ENCODE assay signal across 8 cellular contexts in the genomic region with DNA sequence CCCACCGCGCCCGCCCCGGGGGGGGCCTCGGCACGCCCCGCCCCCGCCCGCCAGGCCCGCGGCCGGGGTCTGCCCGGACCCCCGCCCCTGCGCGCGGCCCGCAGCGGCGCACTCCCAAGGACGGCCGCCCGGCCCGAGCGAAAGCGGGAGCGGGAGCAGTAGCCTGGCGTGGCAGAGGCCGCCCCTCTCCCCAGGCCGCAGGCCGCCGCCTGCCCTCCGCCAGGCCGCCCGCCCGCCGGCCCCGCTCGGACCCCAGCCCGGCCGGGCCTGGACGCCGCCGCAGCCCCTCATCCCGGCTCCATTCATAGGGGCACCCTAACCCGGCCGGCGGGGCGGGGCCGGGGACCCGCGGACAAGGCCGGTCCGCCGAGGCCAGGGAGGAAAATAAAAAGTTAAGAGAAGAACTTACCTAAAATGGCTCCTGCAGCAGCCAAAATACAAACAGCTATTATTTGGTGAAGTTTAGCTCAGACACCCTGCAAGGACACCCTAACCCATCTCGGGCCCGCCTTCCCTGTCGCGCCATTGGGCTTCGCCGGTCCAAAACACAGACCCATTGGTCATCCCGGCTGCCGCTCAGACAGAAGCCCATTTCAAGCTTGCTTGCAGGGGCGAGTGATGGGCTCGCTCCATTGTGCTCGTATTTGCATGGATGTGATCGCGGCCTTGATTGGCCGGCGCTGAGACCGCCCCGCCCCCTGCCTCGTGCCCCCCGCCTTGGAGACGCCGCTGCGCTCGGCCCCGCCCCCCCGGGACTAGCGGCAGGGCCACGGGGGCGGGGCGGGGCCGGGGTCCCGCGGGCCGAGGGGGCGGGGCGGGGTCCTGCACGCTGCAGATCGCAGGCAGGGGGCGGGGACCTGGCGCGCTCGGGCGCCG. TPM values are rescaled to one million over a fixed set of nuclear protein-coding genes. Genes with fewer than 3 reads are reported as not detected.
A peak's percentile ranks its signal among the peaks of the same experiment; 100 is the strongest.
DNase-seq lines count a peak whose midpoint lies in the region; ATAC-seq, FAIRE-seq and TF ChIP-seq lines count a peak whose summit lies in the region.

A gene with protein sequence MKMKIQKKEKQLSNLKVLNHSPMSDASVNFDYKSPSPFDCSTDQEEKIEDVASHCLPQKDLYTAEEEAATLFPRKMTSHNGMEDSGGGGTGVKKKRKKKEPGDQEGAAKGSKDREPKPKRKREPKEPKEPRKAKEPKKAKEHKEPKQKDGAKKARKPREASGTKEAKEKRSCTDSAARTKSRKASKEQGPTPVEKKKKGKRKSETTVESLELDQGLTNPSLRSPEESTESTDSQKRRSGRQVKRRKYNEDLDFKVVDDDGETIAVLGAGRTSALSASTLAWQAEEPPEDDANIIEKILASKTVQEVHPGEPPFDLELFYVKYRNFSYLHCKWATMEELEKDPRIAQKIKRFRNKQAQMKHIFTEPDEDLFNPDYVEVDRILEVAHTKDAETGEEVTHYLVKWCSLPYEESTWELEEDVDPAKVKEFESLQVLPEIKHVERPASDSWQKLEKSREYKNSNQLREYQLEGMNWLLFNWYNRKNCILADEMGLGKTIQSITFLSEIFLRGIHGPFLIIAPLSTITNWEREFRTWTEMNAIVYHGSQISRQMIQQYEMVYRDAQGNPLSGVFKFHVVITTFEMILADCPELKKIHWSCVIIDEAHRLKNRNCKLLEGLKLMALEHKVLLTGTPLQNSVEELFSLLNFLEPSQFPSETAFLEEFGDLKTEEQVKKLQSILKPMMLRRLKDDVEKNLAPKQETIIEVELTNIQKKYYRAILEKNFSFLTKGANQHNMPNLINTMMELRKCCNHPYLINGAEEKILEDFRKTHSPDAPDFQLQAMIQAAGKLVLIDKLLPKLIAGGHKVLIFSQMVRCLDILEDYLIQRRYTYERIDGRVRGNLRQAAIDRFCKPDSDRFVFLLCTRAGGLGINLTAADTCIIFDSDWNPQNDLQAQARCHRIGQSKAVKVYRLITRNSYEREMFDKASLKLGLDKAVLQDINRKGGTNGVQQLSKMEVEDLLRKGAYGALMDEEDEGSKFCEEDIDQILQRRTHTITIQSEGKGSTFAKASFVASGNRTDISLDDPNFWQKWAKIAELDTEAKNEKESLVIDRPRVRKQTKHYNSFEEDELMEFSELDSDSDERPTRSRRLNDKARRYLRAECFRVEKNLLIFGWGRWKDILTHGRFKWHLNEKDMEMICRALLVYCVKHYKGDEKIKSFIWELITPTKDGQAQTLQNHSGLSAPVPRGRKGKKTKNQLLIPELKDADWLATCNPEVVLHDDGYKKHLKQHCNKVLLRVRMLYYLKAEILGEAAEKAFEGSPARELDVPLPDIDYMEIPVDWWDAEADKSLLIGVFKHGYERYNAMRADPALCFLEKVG (N-terminal part only) (minus strand): TSS at position 447 of the 876 bp plus-strand sequence. CDS start 67,040 bp downstream, outside the sequence.

- H3K9me1 ChIP-seq in keratinocyte (ENCODE audit: control insufficient read depth, extremely low read depth, insufficient read depth, low read length), result no peaks in the 10 kb centered on the region

- H3K4me3 ChIP-seq in keratinocyte (ENCODE audit: control insufficient read depth in 2 of 3, extremely low read depth in 1 of 3, insufficient read depth in 2 of 3, low read depth in 1 of 3, low read length in 3 of 3), result peak within 1 kb of the TSS; percentile 62 to 84 (median 79)

- peak within 1 kb of the TSS; percentile 81 for H3K9ac ChIP-seq in keratinocyte (ENCODE audit: control insufficient read depth, extremely low read depth, insufficient read depth, low read length)

- dilution Hi-C loops in keratinocyte (cut with MboI; ENCODE audit: extremely low pct_ligation_motif_present, low sequenced_read_pairs), result no loop called here

- H3K4me2 ChIP-seq in keratinocyte (ENCODE audit: control insufficient read depth, extremely low read depth, insufficient read depth, low read depth, low read length), result peak within 1 kb of the TSS; percentile 92

- FAIRE-seq in keratinocyte (lab: Jason Lieb, UNC), result peak; percentile 46

- no peak for TF ChIP-seq CTCF in keratinocyte (optimal IDR thresholded peaks at IDR 0.05 in 1 of 3, IDR thresholded peaks at IDR 0.05 in 1 of 3, conservative IDR thresholded peaks at IDR 0.05 in 1 of 3; ENCODE audit: extremely low read depth in 1 of 3, insufficient read depth in 2 of 3, low read length in 3 of 3)

- H3K27me3 ChIP-seq in keratinocyte (ENCODE audit: control insufficient read depth, extremely low read depth, insufficient read depth, low read length), result no peaks in the 10 kb centered on the region

- no peaks in the 10 kb centered on the region for H3K9me3 ChIP-seq in keratinocyte (ENCODE audit: control insufficient read depth, low read depth, low read length)

- H4K20me1 ChIP-seq in keratinocyte (ENCODE audit: control insufficient read depth, extremely low read depth, insufficient read depth, low read length), result no peaks in the 10 kb centered on the region

- no peaks in the 10 kb centered on the region for H3K36me3 ChIP-seq in keratinocyte (ENCODE audit: control insufficient read depth in 2 of 2, extremely low read depth in 1 of 2, insufficient read depth in 2 of 2, low read length in 2 of 2)

- ATAC-seq in GM19025 (IDR thresholded peaks at IDR 0.05; ENCODE audit: low read depth, unreplicated experiment) (peak; percentile 99), HG03342 (IDR thresholded peaks at IDR 0.05; ENCODE audit: unreplicated experiment) (peak; percentile 98)

- H2AFZ ChIP-seq in keratinocyte (ENCODE audit: control insufficient read depth, low read length), result peak within 1 kb of the TSS; percentile 82

- peaks cover 30% of the 10 kb centered on the region for H3K79me2 ChIP-seq in keratinocyte (ENCODE audit: control insufficient read depth, insufficient read depth, low read length)

- peak within 1 kb of the TSS; percentile 43 for H3K27ac ChIP-seq in keratinocyte (ENCODE audit: control insufficient read depth, insufficient read depth, low read length)

- H3K4me1 ChIP-seq in keratinocyte (ENCODE audit: control insufficient read depth, extremely low read depth, insufficient read depth, low read length), result peaks cover 12% of the 10 kb centered on the region

- peak; percentile 99 for DNase-seq in AG08396 (ENCODE audit: low spot score)
- peak; percentile 98 to 100 for DNase-seq in NCI-H446 (lab: John Stamatoyannopoulos, UW)
- peak; percentile 96 for DNase-seq in activated CD4-positive, CD25-positive, alpha-beta regulatory T cell treated with anti-CD3 and anti-CD28 coated beads, Interleukin-2, amount 50 U/mL, for 16 hours (ENCODE audit: low read depth, low spot score)
- DNase-seq in cerebellar cortex (ENCODE audit: low spot score), result peak; percentile 99
- DNase-seq in keratinocyte (ENCODE audit: low read depth, low spot score), result peak; percentile 98
- DNase-seq in stimulated activated CD4-positive, alpha-beta T cell treated with anti-CD3 and anti-CD28 coated beads, Interleukin-15, amount 100 ng/mL, for 1 hour (ENCODE audit: low read depth in 1 of 2, low spot score in 1 of 2), result peak; percentile 97 to 98

RNA-seq across cellular contexts. Expression of the gene that starts here (rescaled TPM):
- polyA plus RNA-seq in keratinocyte, result 5.4 to 6.8 TPM (median 6.0 TPM) in 3 replicates
- 25.4 TPM for polyA plus RNA-seq in keratinocyte (2011; ENCODE audit: low read depth)
- polyA plus RNA-seq in keratinocyte (2011; cell fraction: cytosol; rRNA removed), result 3.6 and 5.7 TPM in 2 replicates
- 21.3 and 25.2 TPM in 2 replicates for polyA plus RNA-seq in keratinocyte (2011; cell fraction: nucleus; rRNA removed)
- 4.6 and 6.4 TPM in 2 replicates for polyA plus RNA-seq in keratinocyte (2012; ENCODE audit: low replicate concordance)
- 12.6 to 24.0 TPM (median 19.1 TPM) in 3 replicates for polyA minus RNA-seq in keratinocyte
- 4.0 TPM for polyA minus RNA-seq in keratinocyte (2011; cell fraction: cytosol; rRNA and poly(A)+ RNA removed)
- polyA minus RNA-seq in keratinocyte (2011; cell fraction: nucleus; rRNA and poly(A)+ RNA removed), result 31.4 and 60.3 TPM in 2 replicates

Comparison
In these comparisons a context has a peak if more than half of its experiments do, and no peak if none do; other contexts are left out.
1. Peak in every context shown above with its lines: DNase-seq, ATAC-seq, H3K4me3 ChIP-seq and H3K27ac ChIP-seq.